ENCODE assay signal across 1 cellular context in genomic region chr9:125638646-125639045, GRCh38.
TF ChIP-seq lines count a peak whose summit lies in the region.

No MANE protein-coding gene starts in this region.

TF ChIP-seq in IMR-90, 13 proteins besides CTCF, POLR2A, EP300 and RAD21 (continued from another document):
- TF ChIP-seq, protein P1, sequence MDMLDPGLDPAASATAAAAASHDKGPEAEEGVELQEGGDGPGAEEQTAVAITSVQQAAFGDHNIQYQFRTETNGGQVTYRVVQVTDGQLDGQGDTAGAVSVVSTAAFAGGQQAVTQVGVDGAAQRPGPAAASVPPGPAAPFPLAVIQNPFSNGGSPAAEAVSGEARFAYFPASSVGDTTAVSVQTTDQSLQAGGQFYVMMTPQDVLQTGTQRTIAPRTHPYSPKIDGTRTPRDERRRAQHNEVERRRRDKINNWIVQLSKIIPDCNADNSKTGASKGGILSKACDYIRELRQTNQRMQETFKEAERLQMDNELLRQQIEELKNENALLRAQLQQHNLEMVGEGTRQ (IDR thresholded peaks at IDR 0.05; ENCODE audit: low read depth, low read length): no peak
- TF ChIP-seq BHLHE40 (IDR thresholded peaks at IDR 0.05; ENCODE audit: low read depth, low read length): no peak
